Comparison of ENCODE assay signal across 1 cellular context in the genomic region with DNA sequence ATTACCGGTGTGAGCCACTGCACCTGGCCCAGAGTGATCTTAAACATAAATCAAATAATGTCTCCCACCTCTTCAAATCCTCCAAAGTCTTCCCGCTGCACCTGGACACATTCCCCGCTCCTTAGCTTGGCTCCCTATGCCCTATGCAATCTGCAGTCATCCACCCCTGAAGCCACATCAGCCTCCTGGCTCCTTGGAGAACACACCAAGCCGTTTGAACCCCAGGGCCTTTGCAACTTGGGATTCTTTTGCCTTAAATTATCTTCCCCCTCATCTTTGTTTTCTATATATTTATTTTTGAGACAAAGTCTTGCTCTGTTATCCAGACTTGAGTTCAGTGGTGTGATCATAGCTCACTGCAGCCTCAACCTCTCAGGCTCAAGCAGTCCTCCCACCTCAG.
TF ChIP-seq lines count a peak whose summit lies in the region.

No MANE protein-coding gene starts in this region.

TF ChIP-seq in HEK293, 187 proteins besides CTCF, POLR2A, EP300 and RAD21:
- TF ChIP-seq ZBTB11 (tag by site-specific recombination; conservative IDR thresholded peaks at IDR 0.05; ENCODE audit: low read depth) (no peak), ZNF623 (tag by site-specific recombination; IDR thresholded peaks at IDR 0.05) (peak; percentile 61), ZNF521 (tag by site-specific recombination; IDR thresholded peaks at IDR 0.05) (no peak), ZNF335 (tag by site-specific recombination; conservative IDR thresholded peaks at IDR 0.05) (no peak), ZNF701 (tag by site-specific recombination; IDR thresholded peaks at IDR 0.05) (no peak), ZNF561 (tag by site-specific recombination; IDR thresholded peaks at IDR 0.05; ENCODE audit: borderline replicate concordance) (no peak)
